10 cellular contexts compared by ENCODE assay signal in the genomic region with DNA sequence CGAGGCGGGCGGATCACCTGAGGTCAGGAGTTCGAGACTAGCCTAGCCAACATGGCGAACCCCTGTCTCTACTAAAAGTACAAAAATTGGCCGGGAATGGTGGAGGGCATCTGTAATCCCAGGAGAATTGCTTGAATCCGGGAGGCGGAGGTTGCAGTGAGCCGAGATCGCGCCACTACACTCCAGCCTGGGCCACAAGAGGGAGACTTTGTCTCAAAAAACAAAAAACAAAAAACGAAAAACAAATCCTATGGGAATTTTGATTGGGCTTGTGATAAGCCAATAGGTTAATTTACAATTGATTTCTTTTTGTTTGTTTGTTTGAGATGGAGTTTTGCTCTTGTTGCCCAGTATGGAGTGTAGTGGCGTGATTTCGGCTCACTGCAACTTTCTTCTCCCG. TPM values are rescaled to one million over a fixed set of nuclear protein-coding genes. Genes with fewer than 3 reads are reported as not detected.
DNase-seq lines count a peak whose midpoint lies in the region; ATAC-seq and TF ChIP-seq lines count a peak whose summit lies in the region.
"Had no signal": no experiment of that assay in that cellular context is flagged by ENCODE, and none has a peak within 500 bp of the region (broad histone marks: within the 10 kb centered on the region; RNA-seq: fewer than 3 reads in every experiment).

No MANE protein-coding gene starts in this region.

- no peak overlapping the region for H4K8ac ChIP-seq in neuronal stem cell (ENCODE audit: low read depth, low read length)

- H3K4ac ChIP-seq in neuronal stem cell (ENCODE audit: low read length) = no peak overlapping the region

- peaks cover 6 to 9% of the 10 kb centered on the region in 2 donors for H3K4me1 ChIP-seq in neuronal stem cell (ENCODE audit: control insufficient read depth in 2 of 2, insufficient read depth in 1 of 2, low read depth in 1 of 2, low read length in 2 of 2)

- H2BK5ac ChIP-seq in neuronal stem cell (ENCODE audit: low read length) = no peak overlapping the region

- ATAC-seq in esophagus mucosa = no peak

- DNase-seq in DMS114 treated with DMSO at 0.1 percent for 48 hours (lab: John Stamatoyannopoulos, UW; ENCODE audit: unreplicated experiment) = peak; percentile 46
- DNase-seq in Jurkat, Clone E6-1 (ENCODE audit: low read depth, low spot score) = no peak
- DNase-seq in astrocyte of the cerebellum (ENCODE audit: low read depth) = no peak
- no peak for DNase-seq in mesothelial cell of epicardium (ENCODE audit: low spot score in 2 of 2, unreplicated experiment in 2 of 2)
- DNase-seq in neuronal stem cell (ENCODE audit: low spot score) = no peak
- DNase-seq in NCI-H526 treated with DMSO at 0.1 percent for 48 hours (lab: John Stamatoyannopoulos, UW) = no peak
- DNase-seq in stimulated activated CD4-positive, alpha-beta T cell treated with anti-CD3 and anti-CD28 coated beads, Interleukin-1b, Interleukin-23, amount 100 ng/mL, for 48 hours = no peak
- DNase-seq: cortex of kidney had no signal

- in situ Hi-C loops in astrocyte of the cerebellum (cut with HindIII; ENCODE audit: low sequenced_read_pairs) = loop anchor here (10.0 kb wide), 1 partner anchor 238 kb away; no protein-coding TSS in a partner anchor

- H3K4me2 ChIP-seq in neuronal stem cell (ENCODE audit: insufficient read depth, low read length, poor library complexity, severe bottlenecking) = no peak overlapping the region

- H3K36me3 ChIP-seq in neuronal stem cell (replicated peaks in 1 of 2; ENCODE audit: control insufficient read depth in 2 of 2, insufficient read depth in 2 of 2, low read length in 2 of 2) = no peaks in the 10 kb centered on the region

- no peak overlapping the region for H3K27ac ChIP-seq in neuronal stem cell (replicated peaks; ENCODE audit: low read length)

- no peak overlapping the region for H2AK5ac ChIP-seq in neuronal stem cell (ENCODE audit: low read depth, low read length)

- no peaks in the 10 kb centered on the region for H3K9me3 ChIP-seq in neuronal stem cell (replicated peaks in 1 of 2; ENCODE audit: control insufficient read depth in 2 of 2, insufficient read depth in 1 of 2, low read depth in 1 of 2, low read length in 2 of 2)

- H3K18ac ChIP-seq in neuronal stem cell (ENCODE audit: low read length) = no peak overlapping the region

- peak; percentile 31 for TF ChIP-seq CTCF in astrocyte of the cerebellum (IDR thresholded peaks at IDR 0.05; ENCODE audit: low read depth, low read length, missing control alignments)
- no peak for TF ChIP-seq CTCF in mesothelial cell of epicardium (IDR thresholded peaks at IDR 0.05; ENCODE audit: unreplicated experiment)

- H3K79me1 ChIP-seq in neuronal stem cell (ENCODE audit: low read depth, low read length) = no peaks in the 10 kb centered on the region

- H3K27me3 ChIP-seq in neuronal stem cell (ENCODE audit: control insufficient read depth in 3 of 3, insufficient read depth in 3 of 3, low read depth in 1 of 3, low read length in 3 of 3) = peaks cover 0 to 5% (median 0%) of the 10 kb centered on the region in 3 experiments

- no peak overlapping the region for H2BK15ac ChIP-seq in neuronal stem cell (ENCODE audit: low read length)

- no CpG with 5 or more reads among the region's 15 CpGs for WGBS in neuronal stem cell (ENCODE audit: extremely low coverage in 2 of 2, insufficient read length in 2 of 2, insufficient replicate concordance in 1 of 2), 2 donors

- H3K36me3 Mint-ChIP-seq in mesothelial cell of epicardium = no peaks in the 10 kb centered on the region

- no peaks in the 10 kb centered on the region for H3K9me3 Mint-ChIP-seq in mesothelial cell of epicardium
- H3K9me3 Mint-ChIP-seq: T-helper 2 cell treated with Interferon-gamma antibody and Interleukin-4, amounts not matched to agents 5 μg/mL and 100 μg/mL, for 36 hours had no signal

- no peak overlapping the region for H2AFZ ChIP-seq in neuronal stem cell (ENCODE audit: low read length)

- H2BK12ac ChIP-seq in neuronal stem cell (ENCODE audit: low read length) = no peak overlapping the region

- H3K4me1 Mint-ChIP-seq in mesothelial cell of epicardium = peaks cover 10% of the 10 kb centered on the region

- peak overlapping the region; percentile 40 for H3K4me3 ChIP-seq in Jurkat, Clone E6-1 (ENCODE audit: low read length)
- H3K4me3 ChIP-seq in astrocyte of the cerebellum (ENCODE audit: low read depth, low read length) = no peak overlapping the region
- no peak overlapping the region for H3K4me3 ChIP-seq in neuronal stem cell (ENCODE audit: low read length in 2 of 2)

- no peak overlapping the region for H3K27ac Mint-ChIP-seq in mesothelial cell of epicardium
- H3K27ac Mint-ChIP-seq: T-helper 2 cell treated with Interferon-gamma antibody and Interleukin-4, amounts not matched to agents 5 μg/mL and 100 μg/mL, for 36 hours had no signal

- H3K23ac ChIP-seq in neuronal stem cell (ENCODE audit: low read depth, low read length, poor library complexity) = no peak overlapping the region

- no peak overlapping the region for H3K14ac ChIP-seq in neuronal stem cell (ENCODE audit: low read length)

- H4K91ac ChIP-seq in neuronal stem cell (ENCODE audit: low read depth, low read length, poor library complexity) = no peak overlapping the region

- no peak overlapping the region for H2BK120ac ChIP-seq in neuronal stem cell (ENCODE audit: low read depth, low read length)

- peak overlapping the region; percentile 42 for H3K4me3 Mint-ChIP-seq in mesothelial cell of epicardium
- H3K4me3 Mint-ChIP-seq: T-helper 2 cell treated with Interferon-gamma antibody and Interleukin-4, amounts not matched to agents 5 μg/mL and 100 μg/mL, for 36 hours had no signal

- H3K27me3 Mint-ChIP-seq in mesothelial cell of epicardium (ENCODE audit: low read depth) = peaks cover 12% of the 10 kb centered on the region

- no peak overlapping the region for H3K9ac ChIP-seq in neuronal stem cell (ENCODE audit: low read depth, low read length, poor library complexity)

RNA-seq across cellular contexts. Expression of a gene that starts 24.2 kb away (rescaled TPM):
- polyA plus RNA-seq in Jurkat, Clone E6-1 (2012; ENCODE audit: insufficient read depth, insufficient read length) = 5.8 TPM
- total RNA-seq in mesothelial cell of epicardium (0.16 to 0.40 TPM (median 0.38 TPM) in 3 replicates), esophagus mucosa (0.16 TPM)
- polyA plus RNA-seq in neuronal stem cell (2013, experiment 1 of 2) = 0.06 TPM
- 0.06 TPM for polyA plus RNA-seq in neuronal stem cell (2013, experiment 2 of 2)
